Comparison of ENCODE assay signal across 8 cellular contexts in the genomic region with DNA sequence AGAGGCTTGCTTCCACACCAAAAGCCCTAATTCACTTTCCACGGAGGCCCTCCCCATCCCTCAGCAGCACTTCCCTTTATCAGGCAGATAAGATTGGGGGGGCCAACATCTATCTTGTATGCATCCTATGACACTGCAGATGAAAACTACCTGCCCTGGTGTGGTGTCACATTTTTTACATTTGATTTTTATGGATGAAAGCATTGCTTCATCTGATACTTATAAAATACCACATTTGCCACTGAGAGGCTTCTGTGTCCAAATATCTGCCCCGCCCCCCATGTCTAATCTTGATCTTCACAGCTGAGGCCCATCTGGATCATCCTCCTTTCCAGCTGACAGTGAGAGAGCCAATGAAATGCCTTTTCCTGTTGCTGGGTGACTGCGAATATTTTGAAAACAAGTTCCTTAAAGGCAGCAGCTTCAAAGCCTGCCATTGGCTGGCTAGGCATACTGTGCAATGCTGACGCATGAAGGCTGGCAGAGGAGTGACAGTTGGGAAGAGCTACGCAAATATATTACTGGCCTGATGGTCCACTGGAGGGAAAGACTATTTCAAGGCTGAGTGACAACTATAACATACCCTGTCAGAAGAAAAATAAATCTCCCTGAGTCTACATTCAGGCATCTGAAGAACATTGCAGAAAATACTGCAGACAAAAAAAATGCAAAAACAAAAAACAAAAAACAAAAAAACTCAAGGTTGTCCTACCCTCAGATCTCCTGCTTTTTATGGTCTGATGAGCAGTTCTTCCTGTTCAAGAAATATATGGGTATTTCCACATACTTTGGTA.
DNase-seq lines count a peak whose midpoint lies in the region; ATAC-seq and TF ChIP-seq lines count a peak whose summit lies in the region.

No MANE protein-coding gene starts in this region.

- DNase-seq in Right ventricle myocardium inferior (ENCODE audit: missing footprints) (peak; percentile 85), cardiac septum (ENCODE audit: low spot score) (no peak), OCI-M1 (lab: John Stamatoyannopoulos, UW) (peak; percentile 92), epidermal melanocyte (ENCODE audit: insufficient read length, low spot score) (peak; percentile 91), mucosa of descending colon (peak; percentile 46 to 71 (median 61))
- no peak for DNase-seq in activated effector memory CD4-positive, alpha-beta T cell treated with Interleukin-2 at 50 U/mL for 16 hours

- no peak for TF ChIP-seq CTCF in mucosa of descending colon (IDR thresholded peaks at IDR 0.05)

- no peaks in the 10 kb centered on the region for H3K4me1 ChIP-seq in mucosa of descending colon (ENCODE audit: low read depth)

- ATAC-seq in Right ventricle myocardium inferior: peak; percentile 97
- ATAC-seq in mucosa of descending colon: peak; percentile 91
- ATAC-seq in GM18511 (IDR thresholded peaks at IDR 0.05; ENCODE audit: unreplicated experiment): no peak
- ATAC-seq in GM19395 (IDR thresholded peaks at IDR 0.05; ENCODE audit: unreplicated experiment): no peak

- intact Hi-C loops in Right ventricle myocardium inferior (cut with DNase I): loop anchor here (10.0 kb wide), 1 partner anchor 489 kb away; a partner anchor contains a TSS
- intact Hi-C loops in cardiac septum (cut with DNase I): no loop called here
- intact Hi-C loops in mucosa of descending colon (cut with DNase I, micrococcal nuclease): no loop called here

- H3K36me3 ChIP-seq in mucosa of descending colon (ENCODE audit: low read depth): no peaks in the 10 kb centered on the region

- H3K4me3 ChIP-seq in mucosa of descending colon: no peak overlapping the region

- no peaks in the 10 kb centered on the region for H3K9me3 ChIP-seq in mucosa of descending colon

Comparison
In these comparisons a context has a peak if more than half of its experiments do, and no peak if none do; other contexts are left out.
1. DNase-seq: peak in Right ventricle myocardium inferior (single experiment), OCI-M1 (single experiment), epidermal melanocyte (single experiment) and mucosa of descending colon (3 of 3); none in cardiac septum (single experiment) and activated effector memory CD4-positive, alpha-beta T cell treated with Interleukin-2 at 50 U/mL for 16 hours (single experiment).
2. ATAC-seq: peak in Right ventricle myocardium inferior (single experiment) and mucosa of descending colon (single experiment); none in GM18511 (single experiment) and GM19395 (single experiment).